ENCODE assay signal across 15 cellular contexts in the genomic region with DNA sequence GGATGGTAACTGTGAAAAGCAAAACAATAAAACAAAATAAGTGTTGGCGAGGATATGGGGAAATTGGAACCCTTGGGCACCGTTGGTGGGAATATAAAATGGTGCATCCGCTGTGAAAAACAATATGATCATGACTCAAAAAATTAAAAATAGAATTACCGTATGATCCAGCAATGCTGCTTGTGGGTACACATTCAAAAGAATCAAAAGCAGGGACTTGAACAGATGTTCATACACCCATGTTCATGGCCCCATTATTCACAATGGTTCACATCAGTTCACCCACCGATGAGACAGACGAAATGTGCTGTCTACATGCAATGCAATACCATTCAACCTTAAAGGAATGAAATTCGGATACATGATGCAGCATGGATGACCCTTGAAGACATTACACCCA. TPM values are rescaled to one million over a fixed set of nuclear protein-coding genes. Genes with fewer than 3 reads are reported as not detected.
A peak's percentile ranks its signal among the peaks of the same experiment; 100 is the strongest.
DNase-seq lines count a peak whose midpoint lies in the region; ATAC-seq and TF ChIP-seq lines count a peak whose summit lies in the region.
"Had no signal": no experiment of that assay in that cellular context is flagged by ENCODE, and none has a peak within 500 bp of the region (broad histone marks: within the 10 kb centered on the region; RNA-seq: fewer than 3 reads in every experiment).

No MANE protein-coding gene starts in this region.

- H3K27me3 ChIP-seq in CD4-positive, alpha-beta T cell (ENCODE audit: control insufficient read depth, insufficient read depth, low read length): no peaks in the 10 kb centered on the region
- H3K27me3 ChIP-seq in DOHH2 (ENCODE audit: control insufficient read depth, low read length): no peaks in the 10 kb centered on the region
- H3K27me3 ChIP-seq: BE2C, body of pancreas had no signal

- no peaks in the 10 kb centered on the region for H4K20me1 ChIP-seq in DOHH2 (ENCODE audit: control insufficient read depth, insufficient read depth, low read depth, low read length)

- no peak overlapping the region for H3K27ac ChIP-seq in CD4-positive, alpha-beta T cell (ENCODE audit: low read depth, low read length)
- H3K27ac ChIP-seq in DOHH2 (ENCODE audit: low read depth, low read length): peak overlapping the region; percentile 91
- H3K27ac ChIP-seq: epithelial cell of prostate, lower lobe of right lung had no signal

- no peaks in the 10 kb centered on the region for H3K9me3 Mint-ChIP-seq in CD4-positive, alpha-beta T cell
- no peaks in the 10 kb centered on the region for H3K9me3 Mint-ChIP-seq in activated T-helper 1 cell treated with anti-CD3 and anti-CD28 coated beads, Interleukin-12 subunit alpha, Interleukin-12 subunit beta, Interleukin-2, Interleukin-4 antibody, amounts not matched to agents 30 ng/mL and 10 ng/mL and 1 ng/mL, durations not matched to agents 14 hours and 24 hours and 36 hours
- H3K9me3 Mint-ChIP-seq in natural killer cell: no peaks in the 10 kb centered on the region

- peaks cover 33% of the 10 kb centered on the region for H3K79me2 ChIP-seq in DOHH2 (ENCODE audit: control insufficient read depth, low read length)

- peaks cover 19% of the 10 kb centered on the region for H3K4me1 Mint-ChIP-seq in CD4-positive, alpha-beta T cell (ENCODE audit: low read depth)
- H3K4me1 Mint-ChIP-seq in activated T-helper 1 cell treated with anti-CD3 and anti-CD28 coated beads, Interleukin-12 subunit alpha, Interleukin-12 subunit beta, Interleukin-2, Interleukin-4 antibody, amounts not matched to agents 30 ng/mL and 10 ng/mL and 1 ng/mL, durations not matched to agents 14 hours and 24 hours and 36 hours (ENCODE audit: low read depth): peaks cover 27% of the 10 kb centered on the region
- peaks cover 22 to 24% of the 10 kb centered on the region in 2 donors for H3K4me1 Mint-ChIP-seq in natural killer cell

- H3K27me3 Mint-ChIP-seq in CD4-positive, alpha-beta T cell: no peaks in the 10 kb centered on the region
- H3K27me3 Mint-ChIP-seq in activated T-helper 1 cell treated with anti-CD3 and anti-CD28 coated beads, Interleukin-12 subunit alpha, Interleukin-12 subunit beta, Interleukin-2, Interleukin-4 antibody, amounts not matched to agents 30 ng/mL and 10 ng/mL and 1 ng/mL, durations not matched to agents 14 hours and 24 hours and 36 hours (ENCODE audit: insufficient read depth): peaks cover 3% of the 10 kb centered on the region
- H3K27me3 Mint-ChIP-seq in natural killer cell (ENCODE audit: low read depth in 2 of 2): no peaks in the 10 kb centered on the region

- POLR2A ChIA-PET in CD4-positive, alpha-beta T cell (lab: Charles Lee): no interaction called here

- peaks cover 5% of the 10 kb centered on the region for H3K36me3 Mint-ChIP-seq in CD4-positive, alpha-beta T cell (ENCODE audit: low read depth)
- H3K36me3 Mint-ChIP-seq in activated T-helper 1 cell treated with anti-CD3 and anti-CD28 coated beads, Interleukin-12 subunit alpha, Interleukin-12 subunit beta, Interleukin-2, Interleukin-4 antibody, amounts not matched to agents 30 ng/mL and 10 ng/mL and 1 ng/mL, durations not matched to agents 14 hours and 24 hours and 36 hours (ENCODE audit: low read depth): peaks cover 5% of the 10 kb centered on the region
- H3K36me3 Mint-ChIP-seq in natural killer cell: no peaks in the 10 kb centered on the region

- H3K4me2 ChIP-seq in DOHH2 (ENCODE audit: low read length): peak overlapping the region; percentile 93
- H3K4me2 ChIP-seq: SK-N-SH had no signal

- CTCF ChIA-PET in CD4-positive, alpha-beta T cell (lab: Charles Lee): no interaction called here

- TF ChIP-seq CTCF in CD4-positive, alpha-beta T cell (IDR thresholded peaks at IDR 0.05): no peak
- TF ChIP-seq CTCF in DOHH2 (IDR thresholded peaks at IDR 0.05; ENCODE audit: low read depth, low read length, poor library complexity, severe bottlenecking): no peak
- no peak for TF ChIP-seq CTCF in natural killer cell (IDR thresholded peaks at IDR 0.05)

- H3K4me3 Mint-ChIP-seq in CD4-positive, alpha-beta T cell: peak overlapping the region; percentile 40
- H3K4me3 Mint-ChIP-seq in activated T-helper 1 cell treated with anti-CD3 and anti-CD28 coated beads, Interleukin-12 subunit alpha, Interleukin-12 subunit beta, Interleukin-2, Interleukin-4 antibody, amounts not matched to agents 30 ng/mL and 10 ng/mL and 1 ng/mL, durations not matched to agents 14 hours and 24 hours and 36 hours: peak overlapping the region; percentile 58
- peak overlapping the region; percentile 45 for H3K4me3 Mint-ChIP-seq in natural killer cell

- no peaks in the 10 kb centered on the region for H3K9me3 ChIP-seq in CD4-positive, alpha-beta T cell (ENCODE audit: control insufficient read depth, low read length)
- no peaks in the 10 kb centered on the region for H3K9me3 ChIP-seq in DOHH2 (ENCODE audit: control insufficient read depth, insufficient read depth, low read length)
- H3K9me3 ChIP-seq: BE2C, body of pancreas, lower lobe of right lung, SK-N-SH had no signal

- H3K36me3 ChIP-seq in DOHH2 (ENCODE audit: control insufficient read depth, low read length): peaks cover 32% of the 10 kb centered on the region

- intact Hi-C loops in CD4-positive, alpha-beta T cell (cut with DNase I, micrococcal nuclease): no loop called here
- intact Hi-C loops in activated T-helper 1 cell treated with anti-CD3 and anti-CD28 coated beads, Interleukin-12 subunit alpha, Interleukin-12 subunit beta, Interleukin-2, Interleukin-4 antibody, amounts not matched to agents 30 ng/mL and 10 ng/mL and 1 ng/mL, durations not matched to agents 14 hours and 24 hours and 36 hours (cut with micrococcal nuclease): no loop called here
- intact Hi-C loops in natural killer cell (cut with micrococcal nuclease): no loop called here

- peaks cover 13% of the 10 kb centered on the region for H3F3A ChIP-seq in DOHH2 (ENCODE audit: control insufficient read depth, insufficient read depth)

- no peak for DNase-seq in CD4-positive, alpha-beta T cell
- DNase-seq in activated T-helper 1 cell treated with anti-CD3 and anti-CD28 coated beads, Interleukin-12 subunit alpha, Interleukin-12 subunit beta, Interleukin-2, Interleukin-4 antibody, amounts not matched to agents 30 ng/mL and 10 ng/mL and 1 ng/mL, durations not matched to agents 14 hours and 24 hours and 36 hours (ENCODE audit: low spot score): no peak
- DNase-seq in natural killer cell (no peak), SHP77 (lab: John Stamatoyannopoulos, UW) (no peak), NCI-H1694 treated with DMSO at 0.1 percent for 48 hours (lab: John Stamatoyannopoulos, UW) (no peak)
- DNase-seq: BE2C, body of pancreas, cortex of kidney, lower lobe of right lung, NCI-H2081 treated with DMSO at 0.1 percent for 48 hours, NCI-H524 treated with DMSO at 0.1 percent for 48 hours, SK-N-SH had no signal

- peak overlapping the region; percentile 74 for H3K4me3 ChIP-seq in DOHH2 (ENCODE audit: low read length)
- H3K4me3 ChIP-seq: body of pancreas had no signal

- peaks cover 90% of the 10 kb centered on the region for H3K4me1 ChIP-seq in DOHH2 (ENCODE audit: control insufficient read depth, low read length)
- H3K4me1 ChIP-seq: BE2C had no signal

- ATAC-seq in CD4-positive, alpha-beta T cell (ENCODE audit: poor library complexity): no peak
- no peak for ATAC-seq in natural killer cell
- ATAC-seq in HG03175 (IDR thresholded peaks at IDR 0.05; ENCODE audit: unreplicated experiment): no peak
- ATAC-seq: body of pancreas had no signal

- no peaks in the 10 kb centered on the region for H3K9me2 ChIP-seq in DOHH2 (replicated peaks; ENCODE audit: control insufficient read depth, low read length)
- H3K9me2 ChIP-seq: SK-N-SH had no signal

- H3K27ac Mint-ChIP-seq in CD4-positive, alpha-beta T cell: no peak overlapping the region
- H3K27ac Mint-ChIP-seq in activated T-helper 1 cell treated with anti-CD3 and anti-CD28 coated beads, Interleukin-12 subunit alpha, Interleukin-12 subunit beta, Interleukin-2, Interleukin-4 antibody, amounts not matched to agents 30 ng/mL and 10 ng/mL and 1 ng/mL, durations not matched to agents 14 hours and 24 hours and 36 hours: no peak overlapping the region
- peak overlapping the region in 1 of 2 donors; percentile 91 for H3K27ac Mint-ChIP-seq in natural killer cell

RNA-seq across cellular contexts. Expression of gene DERL3, which starts 1.2 kb away (rescaled TPM):
- total RNA-seq in CD4-positive, alpha-beta T cell: under 1 TPM; 0.66 to 0.98 TPM
- 13.8 and 18.8 TPM in 2 replicates for total RNA-seq in activated T-helper 1 cell treated with anti-CD3 and anti-CD28 coated beads, Interleukin-12 subunit alpha, Interleukin-12 subunit beta, Interleukin-2, Interleukin-4 antibody, amounts not matched to agents 30 ng/mL and 10 ng/mL and 1 ng/mL, durations not matched to agents 14 hours and 24 hours and 36 hours
- 10 to 100 TPM in 1 of 3 donors, 1 to 10 TPM in 1, under 1 TPM in 1; 0.88 to 24.5 (median 1.3) TPM for total RNA-seq in natural killer cell

RNA-seq across cellular contexts. Expression of gene SLC2A11, which starts 17.6 kb away (rescaled TPM):
- total RNA-seq in CD4-positive, alpha-beta T cell: 10 to 100 TPM in 1 of 2 experiments, 1 to 10 TPM in 1; 9.9 to 11.5 TPM
- 8.3 and 8.4 TPM in 2 replicates for total RNA-seq in activated T-helper 1 cell treated with anti-CD3 and anti-CD28 coated beads, Interleukin-12 subunit alpha, Interleukin-12 subunit beta, Interleukin-2, Interleukin-4 antibody, amounts not matched to agents 30 ng/mL and 10 ng/mL and 1 ng/mL, durations not matched to agents 14 hours and 24 hours and 36 hours
- total RNA-seq in natural killer cell: 10 to 100 TPM in 2 of 3 donors, 1 to 10 TPM in 1; 9.2 to 14.1 (median 11.8) TPM

RNA-seq across cellular contexts. Expression of gene SMARCB1, which starts 53.3 kb away (rescaled TPM):
- 10 to 100 TPM; 40.3 to 41.7 TPM for total RNA-seq in CD4-positive, alpha-beta T cell
- 92.4 and 99.8 TPM in 2 replicates for total RNA-seq in activated T-helper 1 cell treated with anti-CD3 and anti-CD28 coated beads, Interleukin-12 subunit alpha, Interleukin-12 subunit beta, Interleukin-2, Interleukin-4 antibody, amounts not matched to agents 30 ng/mL and 10 ng/mL and 1 ng/mL, durations not matched to agents 14 hours and 24 hours and 36 hours
- 10 to 100 TPM; 56.3 to 76.9 (median 69.8) TPM for total RNA-seq in natural killer cell

RNA-seq across cellular contexts. Expression of gene MIF, which starts 54.2 kb away (rescaled TPM):
- total RNA-seq in CD4-positive, alpha-beta T cell: 100 to 1,000 TPM; 213 to 226 TPM
- total RNA-seq in activated T-helper 1 cell treated with anti-CD3 and anti-CD28 coated beads, Interleukin-12 subunit alpha, Interleukin-12 subunit beta, Interleukin-2, Interleukin-4 antibody, amounts not matched to agents 30 ng/mL and 10 ng/mL and 1 ng/mL, durations not matched to agents 14 hours and 24 hours and 36 hours: 1,136 and 1,212 TPM in 2 replicates
- 100 to 1,000 TPM; 115 to 182 (median 133) TPM for total RNA-seq in natural killer cell
